Comparison of ENCODE assay signal across 16 cellular contexts in the genomic region with DNA sequence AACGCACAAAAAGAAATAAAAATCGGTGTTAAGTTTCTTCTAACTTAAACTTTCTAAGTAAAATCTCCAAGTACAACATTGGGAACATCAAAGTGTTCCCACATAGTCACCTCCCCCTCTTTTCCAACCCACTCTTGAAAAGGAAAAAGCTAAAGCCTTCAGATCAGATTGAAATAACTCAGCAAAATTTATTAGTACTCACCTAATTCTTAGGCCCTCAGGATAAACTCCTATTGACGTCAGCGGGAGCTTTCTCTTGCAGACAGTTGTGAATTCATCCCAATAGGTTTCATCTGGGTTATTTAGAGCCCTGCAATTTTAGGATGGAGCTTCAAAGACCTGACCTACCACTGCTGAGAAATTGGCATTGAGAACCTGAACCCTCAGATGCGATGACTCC.
"Had no signal": no experiment of that assay in that cellular context is flagged by ENCODE, and none has a peak within 500 bp of the region (broad histone marks: within the 10 kb centered on the region; RNA-seq: fewer than 3 reads in every experiment).

No MANE protein-coding gene starts in this region.

- DNase-seq: effector memory CD4-positive, alpha-beta T cell; glutamatergic neuron; left colon; natural killer cell; ovary; right cardiac atrium; small intestine; stimulated activated CD4-positive, alpha-beta T cell treated with anti-CD3 and anti-CD28 coated beads, Interleukin-12 subunit alpha, Interleukin-12 subunit beta, amount 100 ng/mL, for 4 hours; stimulated activated naive CD4-positive, alpha-beta T cell; stomach; substantia nigra; transverse colon had no signal

- H3K4me2 ChIP-seq: neural progenitor cell had no signal

- H3K27me3 ChIP-seq: gastroesophageal sphincter, neural progenitor cell, ovary, stomach, transverse colon had no signal

- H3K9ac ChIP-seq: neural progenitor cell had no signal

- H3K27ac ChIP-seq: gastroesophageal sphincter, neural progenitor cell, ovary, stomach, thoracic aorta, transverse colon had no signal

- ATAC-seq: esophagus mucosa, gastroesophageal sphincter, left colon, natural killer cell, right cardiac atrium had no signal

- H3K4me1 ChIP-seq: gastroesophageal sphincter, neural progenitor cell, stomach, transverse colon had no signal

- H2AFZ ChIP-seq: neural progenitor cell had no signal

- H3K4me3 ChIP-seq: gastroesophageal sphincter, neural progenitor cell, ovary, stomach, thoracic aorta, transverse colon had no signal

- H3K9me3 ChIP-seq: gastroesophageal sphincter, ovary, stomach, thoracic aorta, transverse colon had no signal

- H3K36me3 ChIP-seq: gastroesophageal sphincter, neural progenitor cell, ovary, stomach, thoracic aorta, transverse colon had no signal
